ENCODE assay signal across 2 cellular contexts in the genomic region with DNA sequence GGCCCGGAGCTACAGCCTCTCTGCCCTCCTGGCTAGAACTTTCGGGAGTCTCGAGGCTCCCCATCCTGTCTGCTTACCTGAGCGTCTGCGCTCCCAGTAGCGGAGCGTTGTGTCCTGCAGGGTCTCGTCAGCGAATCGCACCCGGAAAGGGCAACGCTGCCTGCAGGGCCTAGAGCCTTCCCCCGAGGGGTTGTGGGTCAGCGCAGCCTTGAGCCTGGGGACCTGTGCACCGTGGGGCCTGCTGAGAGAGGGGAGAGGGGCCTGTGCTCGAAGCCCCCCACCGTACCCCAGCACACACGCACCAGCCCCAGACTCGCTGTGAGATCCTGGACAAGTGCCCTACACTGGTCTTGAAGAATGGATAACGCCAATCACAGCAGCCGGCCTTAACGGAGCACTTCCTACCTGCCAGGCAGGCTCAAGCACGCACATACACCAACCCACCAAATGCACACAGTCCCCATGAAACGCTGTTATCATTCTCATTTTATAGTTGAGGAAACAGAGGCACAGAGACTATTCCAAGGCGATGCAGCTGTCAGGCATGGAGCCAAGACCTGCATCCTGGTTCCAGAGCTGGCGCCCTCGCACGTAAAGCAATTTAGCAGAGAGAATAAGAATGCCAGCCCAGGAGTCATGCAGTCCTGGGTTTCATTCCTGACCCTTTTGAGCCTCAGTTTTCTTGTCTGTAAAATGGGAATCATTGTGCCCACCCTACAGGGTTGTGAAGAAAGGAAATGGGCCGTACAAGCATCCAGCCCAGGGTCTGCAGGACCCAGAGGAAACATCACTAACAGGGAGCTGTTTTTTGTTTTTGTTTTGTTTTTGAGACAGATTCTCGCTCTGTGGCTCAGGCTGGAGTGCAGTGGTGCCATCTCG.
TF ChIP-seq lines count a peak whose summit lies in the region.

No MANE protein-coding gene starts in this region.

TF ChIP-seq in HepG2, 621 proteins besides CTCF, POLR2A, EP300 and RAD21 (continues in another document):
- TF ChIP-seq TRIM24 (CRISPR knock-in tag; IDR thresholded peaks at IDR 0.05) (no peak), AGO2 (optimal IDR thresholded peaks at IDR 0.05; ENCODE audit: low read depth, low read length) (peak; percentile 80), ZNF629 (CRISPR knock-in tag; conservative IDR thresholded peaks at IDR 0.05) (peak; percentile 85), ZNF780A (CRISPR knock-in tag; IDR thresholded peaks at IDR 0.05) (no peak), TCF7L2 (IDR thresholded peaks at IDR 0.05; ENCODE audit: low read depth, low read length) (no peak), ZNF296 (CRISPR knock-in tag; conservative IDR thresholded peaks at IDR 0.05) (no peak), ZC3H13 (CRISPR knock-in tag; IDR thresholded peaks at IDR 0.05) (peak; percentile 77; the same call in 1 of the 2 replicates), MIER2 (CRISPR knock-in tag; IDR thresholded peaks at IDR 0.05) (no peak), ZNF326 (CRISPR knock-in tag; IDR thresholded peaks at IDR 0.05; ENCODE audit: borderline replicate concordance) (0 out of 2 replicates have a peak, but pooled peaks have one; percentile 10)
- TF ChIP-seq, protein P1, sequence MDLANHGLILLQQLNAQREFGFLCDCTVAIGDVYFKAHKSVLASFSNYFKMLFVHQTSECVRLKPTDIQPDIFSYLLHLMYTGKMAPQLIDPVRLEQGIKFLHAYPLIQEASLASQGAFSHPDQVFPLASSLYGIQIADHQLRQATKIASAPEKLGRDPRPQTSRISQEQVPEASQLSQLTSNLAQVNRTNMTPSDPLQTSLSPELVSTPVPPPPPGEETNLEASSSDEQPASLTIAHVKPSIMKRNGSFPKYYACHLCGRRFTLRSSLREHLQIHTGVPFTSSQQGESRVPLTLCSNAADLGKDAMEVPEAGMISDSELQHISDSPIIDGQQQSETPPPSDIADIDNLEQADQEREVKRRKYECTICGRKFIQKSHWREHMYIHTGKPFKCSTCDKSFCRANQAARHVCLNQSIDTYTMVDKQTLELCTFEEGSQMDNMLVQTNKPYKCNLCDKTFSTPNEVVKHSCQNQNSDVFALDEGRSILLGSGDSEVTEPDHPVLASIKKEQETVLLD (CRISPR knock-in tag; IDR thresholded peaks at IDR 0.05; ENCODE audit: low read depth) = 0 out of 2 replicates have a peak, but pooled peaks have one; percentile 30
- TF ChIP-seq, protein P2, sequence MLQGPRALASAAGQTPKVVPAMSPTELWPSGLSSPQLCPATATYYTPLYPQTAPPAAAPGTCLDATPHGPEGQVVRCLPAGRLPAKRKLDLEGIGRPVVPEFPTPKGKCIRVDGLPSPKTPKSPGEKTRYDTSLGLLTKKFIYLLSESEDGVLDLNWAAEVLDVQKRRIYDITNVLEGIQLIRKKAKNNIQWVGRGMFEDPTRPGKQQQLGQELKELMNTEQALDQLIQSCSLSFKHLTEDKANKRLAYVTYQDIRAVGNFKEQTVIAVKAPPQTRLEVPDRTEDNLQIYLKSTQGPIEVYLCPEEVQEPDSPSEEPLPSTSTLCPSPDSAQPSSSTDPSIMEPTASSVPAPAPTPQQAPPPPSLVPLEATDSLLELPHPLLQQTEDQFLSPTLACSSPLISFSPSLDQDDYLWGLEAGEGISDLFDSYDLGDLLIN (CRISPR knock-in tag; IDR thresholded peaks at IDR 0.05; ENCODE audit: borderline replicate concordance) = no peak
- TF ChIP-seq, protein P3, sequence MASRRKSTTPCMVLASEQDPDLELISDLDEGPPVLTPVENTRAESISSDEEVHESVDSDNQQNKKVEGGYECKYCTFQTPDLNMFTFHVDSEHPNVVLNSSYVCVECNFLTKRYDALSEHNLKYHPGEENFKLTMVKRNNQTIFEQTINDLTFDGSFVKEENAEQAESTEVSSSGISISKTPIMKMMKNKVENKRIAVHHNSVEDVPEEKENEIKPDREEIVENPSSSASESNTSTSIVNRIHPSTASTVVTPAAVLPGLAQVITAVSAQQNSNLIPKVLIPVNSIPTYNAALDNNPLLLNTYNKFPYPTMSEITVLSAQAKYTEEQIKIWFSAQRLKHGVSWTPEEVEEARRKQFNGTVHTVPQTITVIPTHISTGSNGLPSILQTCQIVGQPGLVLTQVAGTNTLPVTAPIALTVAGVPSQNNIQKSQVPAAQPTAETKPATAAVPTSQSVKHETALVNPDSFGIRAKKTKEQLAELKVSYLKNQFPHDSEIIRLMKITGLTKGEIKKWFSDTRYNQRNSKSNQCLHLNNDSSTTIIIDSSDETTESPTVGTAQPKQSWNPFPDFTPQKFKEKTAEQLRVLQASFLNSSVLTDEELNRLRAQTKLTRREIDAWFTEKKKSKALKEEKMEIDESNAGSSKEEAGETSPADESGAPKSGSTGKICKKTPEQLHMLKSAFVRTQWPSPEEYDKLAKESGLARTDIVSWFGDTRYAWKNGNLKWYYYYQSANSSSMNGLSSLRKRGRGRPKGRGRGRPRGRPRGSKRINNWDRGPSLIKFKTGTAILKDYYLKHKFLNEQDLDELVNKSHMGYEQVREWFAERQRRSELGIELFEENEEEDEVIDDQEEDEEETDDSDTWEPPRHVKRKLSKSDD (CRISPR knock-in tag; IDR thresholded peaks at IDR 0.05; ENCODE audit: low read depth) = no peak
- TF ChIP-seq, protein P4, sequence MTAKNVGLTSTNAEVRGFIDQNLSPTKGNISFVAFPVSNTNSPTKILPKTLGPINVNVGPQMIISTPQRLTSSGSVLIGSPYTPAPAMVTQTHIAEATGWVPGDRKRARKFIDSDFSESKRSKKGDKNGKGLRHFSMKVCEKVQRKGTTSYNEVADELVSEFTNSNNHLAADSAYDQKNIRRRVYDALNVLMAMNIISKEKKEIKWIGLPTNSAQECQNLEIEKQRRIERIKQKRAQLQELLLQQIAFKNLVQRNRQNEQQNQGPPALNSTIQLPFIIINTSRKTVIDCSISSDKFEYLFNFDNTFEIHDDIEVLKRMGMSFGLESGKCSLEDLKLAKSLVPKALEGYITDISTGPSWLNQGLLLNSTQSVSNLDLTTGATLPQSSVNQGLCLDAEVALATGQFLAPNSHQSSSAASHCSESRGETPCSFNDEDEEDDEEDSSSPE (CRISPR knock-in tag; IDR thresholded peaks at IDR 0.05) = no peak
- TF ChIP-seq, protein P5, sequence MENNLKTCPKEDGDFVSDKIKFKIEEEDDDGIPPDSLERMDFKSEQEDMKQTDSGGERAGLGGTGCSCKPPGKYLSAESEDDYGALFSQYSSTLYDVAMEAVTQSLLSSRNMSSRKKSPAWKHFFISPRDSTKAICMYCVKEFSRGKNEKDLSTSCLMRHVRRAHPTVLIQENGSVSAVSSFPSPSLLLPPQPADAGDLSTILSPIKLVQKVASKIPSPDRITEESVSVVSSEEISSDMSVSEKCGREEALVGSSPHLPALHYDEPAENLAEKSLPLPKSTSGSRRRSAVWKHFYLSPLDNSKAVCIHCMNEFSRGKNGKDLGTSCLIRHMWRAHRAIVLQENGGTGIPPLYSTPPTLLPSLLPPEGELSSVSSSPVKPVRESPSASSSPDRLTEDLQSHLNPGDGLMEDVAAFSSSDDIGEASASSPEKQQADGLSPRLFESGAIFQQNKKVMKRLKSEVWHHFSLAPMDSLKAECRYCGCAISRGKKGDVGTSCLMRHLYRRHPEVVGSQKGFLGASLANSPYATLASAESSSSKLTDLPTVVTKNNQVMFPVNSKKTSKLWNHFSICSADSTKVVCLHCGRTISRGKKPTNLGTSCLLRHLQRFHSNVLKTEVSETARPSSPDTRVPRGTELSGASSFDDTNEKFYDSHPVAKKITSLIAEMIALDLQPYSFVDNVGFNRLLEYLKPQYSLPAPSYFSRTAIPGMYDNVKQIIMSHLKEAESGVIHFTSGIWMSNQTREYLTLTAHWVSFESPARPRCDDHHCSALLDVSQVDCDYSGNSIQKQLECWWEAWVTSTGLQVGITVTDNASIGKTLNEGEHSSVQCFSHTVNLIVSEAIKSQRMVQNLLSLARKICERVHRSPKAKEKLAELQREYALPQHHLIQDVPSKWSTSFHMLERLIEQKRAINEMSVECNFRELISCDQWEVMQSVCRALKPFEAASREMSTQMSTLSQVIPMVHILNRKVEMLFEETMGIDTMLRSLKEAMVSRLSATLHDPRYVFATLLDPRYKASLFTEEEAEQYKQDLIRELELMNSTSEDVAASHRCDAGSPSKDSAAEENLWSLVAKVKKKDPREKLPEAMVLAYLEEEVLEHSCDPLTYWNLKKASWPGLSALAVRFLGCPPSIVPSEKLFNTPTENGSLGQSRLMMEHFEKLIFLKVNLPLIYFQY (CRISPR knock-in tag; IDR thresholded peaks at IDR 0.05; ENCODE audit: borderline replicate concordance) = no peak

TF ChIP-seq in IMR-90, 13 proteins besides CTCF, POLR2A, EP300 and RAD21:
- TF ChIP-seq CHD1 (IDR thresholded peaks at IDR 0.05; ENCODE audit: low read depth, low read length) (no peak), MXI1 (IDR thresholded peaks at IDR 0.05; ENCODE audit: borderline replicate concordance, low read depth, low read length) (no peak), RFX5 (IDR thresholded peaks at IDR 0.05; ENCODE audit: low read depth, low read length) (no peak), MAZ (IDR thresholded peaks at IDR 0.05; ENCODE audit: borderline replicate concordance, low read depth, low read length) (no peak), BHLHE40 (IDR thresholded peaks at IDR 0.05; ENCODE audit: low read depth, low read length) (no peak), MAFK (IDR thresholded peaks at IDR 0.05; ENCODE audit: low read depth, low read length) (no peak), RCOR1 (IDR thresholded peaks at IDR 0.05; ENCODE audit: insufficient replicate concordance, low read length) (no peak), SMC3 (IDR thresholded peaks at IDR 0.05; ENCODE audit: low read depth, low read length) (no peak), NFE2L2 (IDR thresholded peaks at IDR 0.05; ENCODE audit: low read depth, low read length) (no peak)
- TF ChIP-seq, protein P6, sequence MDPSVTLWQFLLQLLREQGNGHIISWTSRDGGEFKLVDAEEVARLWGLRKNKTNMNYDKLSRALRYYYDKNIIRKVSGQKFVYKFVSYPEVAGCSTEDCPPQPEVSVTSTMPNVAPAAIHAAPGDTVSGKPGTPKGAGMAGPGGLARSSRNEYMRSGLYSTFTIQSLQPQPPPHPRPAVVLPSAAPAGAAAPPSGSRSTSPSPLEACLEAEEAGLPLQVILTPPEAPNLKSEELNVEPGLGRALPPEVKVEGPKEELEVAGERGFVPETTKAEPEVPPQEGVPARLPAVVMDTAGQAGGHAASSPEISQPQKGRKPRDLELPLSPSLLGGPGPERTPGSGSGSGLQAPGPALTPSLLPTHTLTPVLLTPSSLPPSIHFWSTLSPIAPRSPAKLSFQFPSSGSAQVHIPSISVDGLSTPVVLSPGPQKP (IDR thresholded peaks at IDR 0.05; ENCODE audit: borderline replicate concordance, low read depth, low read length) = no peak
